8 cellular contexts compared by ENCODE assay signal in the genomic region with DNA sequence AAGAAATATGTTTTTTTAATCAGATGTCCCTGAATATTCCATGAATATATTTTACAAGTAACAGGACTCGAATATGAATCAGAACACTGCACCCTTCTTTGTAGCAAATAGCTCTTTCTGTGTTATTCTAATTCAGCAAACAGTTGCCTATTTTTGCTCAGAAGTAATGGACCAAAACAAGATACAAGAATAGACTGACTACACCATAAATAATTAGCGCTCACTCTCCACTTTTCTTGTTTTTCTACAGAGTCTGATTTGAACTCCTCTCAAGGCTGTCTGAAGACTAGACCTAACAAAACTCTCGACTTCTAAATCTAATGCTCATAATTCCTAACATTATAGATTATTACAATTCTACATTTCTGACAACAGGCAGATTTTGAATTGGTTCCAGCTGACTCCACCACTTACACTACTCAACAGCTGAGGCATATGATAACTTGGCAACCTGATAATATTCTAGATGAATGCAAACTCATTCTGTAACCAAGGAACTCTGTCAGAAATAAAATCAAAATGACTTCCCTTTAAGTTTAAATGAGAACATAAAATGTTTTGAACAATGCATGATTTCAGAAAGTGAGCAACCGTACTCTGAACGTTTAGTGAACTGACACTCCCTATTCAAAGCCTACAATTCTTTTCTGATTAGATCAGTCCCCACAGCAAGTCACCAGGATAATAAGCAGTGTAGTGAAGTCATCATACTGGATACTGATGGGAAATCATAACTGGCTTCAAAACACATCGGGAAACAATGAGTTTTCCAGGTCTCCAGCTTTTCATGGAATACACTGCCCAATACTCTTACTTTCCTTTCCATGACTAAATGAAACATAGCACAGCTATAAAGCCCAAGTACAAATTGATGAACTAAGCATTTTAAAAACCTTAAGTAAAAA.
DNase-seq lines count a peak whose midpoint lies in the region; ATAC-seq and TF ChIP-seq lines count a peak whose summit lies in the region.

No MANE protein-coding gene starts in this region.

- peaks cover 6% of the 10 kb centered on the region for H3K4me1 Mint-ChIP-seq in T-helper 2 cell treated with Interferon-gamma antibody and Interleukin-4, amounts not matched to agents 5 μg/mL and 100 μg/mL, for 36 hours (ENCODE audit: low read depth)

- no peaks in the 10 kb centered on the region for H3K9me3 Mint-ChIP-seq in T-helper 2 cell treated with Interferon-gamma antibody and Interleukin-4, amounts not matched to agents 5 μg/mL and 100 μg/mL, for 36 hours

- H2AFZ ChIP-seq in trophoblast cell (ENCODE audit: insufficient read depth, low read length, poor library complexity), result no peak overlapping the region

- H3K27me3 Mint-ChIP-seq in T-helper 2 cell treated with Interferon-gamma antibody and Interleukin-4, amounts not matched to agents 5 μg/mL and 100 μg/mL, for 36 hours (ENCODE audit: low read depth), result peaks cover 57% of the 10 kb centered on the region

- no peak overlapping the region for H3K9ac ChIP-seq in trophoblast cell (ENCODE audit: low read length)

- H3K23ac ChIP-seq in trophoblast cell (ENCODE audit: low read length), result no peak overlapping the region

- no peak overlapping the region for H3K18ac ChIP-seq in trophoblast cell (ENCODE audit: low read length)

- H3K79me2 ChIP-seq in trophoblast cell (ENCODE audit: control insufficient read depth, insufficient read depth, low read length, poor library complexity), result peaks cover 4% of the 10 kb centered on the region

- no peak overlapping the region for H2BK12ac ChIP-seq in trophoblast cell (ENCODE audit: low read length)

- H3K79me1 ChIP-seq in trophoblast cell (ENCODE audit: low read length), result peaks cover 4% of the 10 kb centered on the region

- no peak overlapping the region for H3K14ac ChIP-seq in trophoblast cell (ENCODE audit: low read length)

- no peaks in the 10 kb centered on the region for H3K27me3 ChIP-seq in trophoblast cell (ENCODE audit: insufficient read depth, low read length)

- H3K9me3 ChIP-seq in trophoblast cell (ENCODE audit: insufficient read depth, low read depth, low read length), result no peaks in the 10 kb centered on the region

- no peak overlapping the region for H3K27ac ChIP-seq in trophoblast cell (ENCODE audit: low read depth, low read length)

- ATAC-seq in HG02973 (IDR thresholded peaks at IDR 0.05; ENCODE audit: unreplicated experiment), result no peak
- ATAC-seq in GM18907 (IDR thresholded peaks at IDR 0.05; ENCODE audit: unreplicated experiment), result no peak

- no peak overlapping the region for H3K27ac Mint-ChIP-seq in T-helper 2 cell treated with Interferon-gamma antibody and Interleukin-4, amounts not matched to agents 5 μg/mL and 100 μg/mL, for 36 hours

- H3K4me3 Mint-ChIP-seq in T-helper 2 cell treated with Interferon-gamma antibody and Interleukin-4, amounts not matched to agents 5 μg/mL and 100 μg/mL, for 36 hours, result no peak overlapping the region

- no CpG with 5 or more reads among the region's 6 CpGs for WGBS in trophoblast cell (ENCODE audit: extremely low coverage, insufficient coverage, insufficient read length)

- H2AK5ac ChIP-seq in trophoblast cell (ENCODE audit: low read length), result no peak overlapping the region

- no peaks in the 10 kb centered on the region for H3K36me3 ChIP-seq in trophoblast cell (ENCODE audit: control insufficient read depth in 1 of 2, insufficient read depth in 2 of 2, low read length in 2 of 2)

- H4K91ac ChIP-seq in trophoblast cell (ENCODE audit: low read depth, low read length), result no peak overlapping the region

- H2BK120ac ChIP-seq in trophoblast cell (ENCODE audit: insufficient read depth, low read length, poor library complexity), result no peak overlapping the region

- no peak overlapping the region for H2BK5ac ChIP-seq in trophoblast cell (ENCODE audit: low read depth, low read length, poor library complexity)

- H3K4me2 ChIP-seq in trophoblast cell (ENCODE audit: low read length), result peak overlapping the region; percentile 30

- H3K4ac ChIP-seq in trophoblast cell (ENCODE audit: low read depth, low read length), result no peak overlapping the region

- H3K36me3 Mint-ChIP-seq in T-helper 2 cell treated with Interferon-gamma antibody and Interleukin-4, amounts not matched to agents 5 μg/mL and 100 μg/mL, for 36 hours (ENCODE audit: low read depth), result no peaks in the 10 kb centered on the region

- no peak overlapping the region for H4K8ac ChIP-seq in trophoblast cell (ENCODE audit: low read depth, low read length)

- no peak overlapping the region for H3K4me3 ChIP-seq in epithelial cell of esophagus (ENCODE audit: low read length)
- H3K4me3 ChIP-seq in trophoblast cell (ENCODE audit: low read depth, low read length), result no peak overlapping the region

- H4K12ac ChIP-seq in trophoblast cell (ENCODE audit: low read depth, low read length), result no peak overlapping the region

- DNase-seq in ELR (ENCODE audit: low read depth), result peak; percentile 87
- peak; percentile 50 for DNase-seq in NCI-H82 treated with DMSO at 0.1 percent for 48 hours (lab: John Stamatoyannopoulos, UW; ENCODE audit: unreplicated experiment)
- peak; percentile 78 for DNase-seq in epithelial cell of esophagus (ENCODE audit: low read depth)
- peak in 1 of 2 donors; percentile 42 for DNase-seq in trophoblast cell
- no peak for DNase-seq in T-helper 2 cell treated with Interferon-gamma antibody and Interleukin-4, amounts not matched to agents 5 μg/mL and 100 μg/mL, for 36 hours (ENCODE audit: low spot score)
- no peak for DNase-seq in stimulated activated CD4-positive, alpha-beta T cell treated with anti-CD3 and anti-CD28 coated beads, Interleukin-2, amount 100 ng/mL, for 48 hours

- TF ChIP-seq CTCF in epithelial cell of esophagus (IDR thresholded peaks at IDR 0.05; ENCODE audit: insufficient read depth, low read depth, low read length, missing control alignments), result no peak

- H3K4me1 ChIP-seq in trophoblast cell (ENCODE audit: control insufficient read depth in 1 of 2, insufficient read depth in 2 of 2, low read length in 2 of 2), result peaks cover 3 to 7% of the 10 kb centered on the region in 2 experiments

Comparison
In these comparisons a context has a peak if more than half of its experiments do, and no peak if none do; other contexts are left out.
1. DNase-seq: peak in ELR (single experiment), NCI-H82 treated with DMSO at 0.1 percent for 48 hours (single experiment) and epithelial cell of esophagus (single experiment); none in T-helper 2 cell treated with Interferon-gamma antibody and Interleukin-4, amounts not matched to agents 5 μg/mL and 100 μg/mL, for 36 hours (single experiment) and stimulated activated CD4-positive, alpha-beta T cell treated with anti-CD3 and anti-CD28 coated beads, Interleukin-2, amount 100 ng/mL, for 48 hours (0 of 2).